In the genomic region with DNA sequence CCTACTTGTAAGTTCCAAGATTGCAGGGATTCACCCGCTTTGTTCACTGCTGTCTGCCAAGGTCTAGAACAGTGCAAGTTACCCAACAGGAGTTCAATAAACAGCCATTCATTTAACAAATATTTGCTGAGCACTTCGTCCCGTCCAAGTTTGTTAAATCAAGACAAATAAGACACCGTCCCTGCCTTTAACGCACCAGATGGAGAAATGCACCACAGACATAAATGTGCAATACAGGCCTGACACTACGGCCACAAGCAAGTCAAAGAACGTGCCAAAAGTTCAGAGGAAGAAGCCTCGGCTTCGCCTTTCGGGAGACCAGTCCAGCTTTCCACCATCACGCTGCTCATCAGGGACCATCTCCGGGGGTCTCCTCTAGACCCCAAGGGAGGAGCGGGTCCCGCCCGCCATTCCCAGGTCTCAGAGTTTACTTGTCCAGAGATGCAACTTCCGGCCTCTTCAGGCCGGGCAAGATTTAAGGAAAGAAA, we compare ENCODE assay signal across 2 cellular contexts.
TF ChIP-seq lines count a peak whose summit lies in the region.

No MANE protein-coding gene starts in this region.

TF ChIP-seq in SK-N-SH, 30 proteins besides CTCF, POLR2A, EP300 and RAD21 (continued from another document):
- TF ChIP-seq NRF1 (IDR thresholded peaks at IDR 0.05; ENCODE audit: low read depth, low read length) (no peak), TEAD4 (IDR thresholded peaks at IDR 0.05; ENCODE audit: borderline replicate concordance, insufficient read depth) (no peak), SIN3A (IDR thresholded peaks at IDR 0.05; ENCODE audit: borderline replicate concordance, low read depth, low read length) (no peak), JUND (IDR thresholded peaks at IDR 0.05) (no peak), EZH2phosphoT487 (IDR thresholded peaks at IDR 0.05; ENCODE audit: borderline replicate concordance, low read depth) (no peak), RXRA (IDR thresholded peaks at IDR 0.05; ENCODE audit: borderline replicate concordance, low read depth) (no peak), POLR2AphosphoS5 (IDR thresholded peaks at IDR 0.05; ENCODE audit: low read depth, low read length) (no peak), FOXJ3 (CRISPR knock-in tag; IDR thresholded peaks at IDR 0.05) (no peak), CHD2 (IDR thresholded peaks at IDR 0.05; ENCODE audit: low read length, partially characterized antibody) (no peak)
- TF ChIP-seq, protein P1, sequence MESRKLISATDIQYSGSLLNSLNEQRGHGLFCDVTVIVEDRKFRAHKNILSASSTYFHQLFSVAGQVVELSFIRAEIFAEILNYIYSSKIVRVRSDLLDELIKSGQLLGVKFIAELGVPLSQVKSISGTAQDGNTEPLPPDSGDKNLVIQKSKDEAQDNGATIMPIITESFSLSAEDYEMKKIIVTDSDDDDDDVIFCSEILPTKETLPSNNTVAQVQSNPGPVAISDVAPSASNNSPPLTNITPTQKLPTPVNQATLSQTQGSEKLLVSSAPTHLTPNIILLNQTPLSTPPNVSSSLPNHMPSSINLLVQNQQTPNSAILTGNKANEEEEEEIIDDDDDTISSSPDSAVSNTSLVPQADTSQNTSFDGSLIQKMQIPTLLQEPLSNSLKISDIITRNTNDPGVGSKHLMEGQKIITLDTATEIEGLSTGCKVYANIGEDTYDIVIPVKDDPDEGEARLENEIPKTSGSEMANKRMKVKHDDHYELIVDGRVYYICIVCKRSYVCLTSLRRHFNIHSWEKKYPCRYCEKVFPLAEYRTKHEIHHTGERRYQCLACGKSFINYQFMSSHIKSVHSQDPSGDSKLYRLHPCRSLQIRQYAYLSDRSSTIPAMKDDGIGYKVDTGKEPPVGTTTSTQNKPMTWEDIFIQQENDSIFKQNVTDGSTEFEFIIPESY (IDR thresholded peaks at IDR 0.05; ENCODE audit: borderline replicate concordance, low read depth): no peak
- TF ChIP-seq, protein P2, sequence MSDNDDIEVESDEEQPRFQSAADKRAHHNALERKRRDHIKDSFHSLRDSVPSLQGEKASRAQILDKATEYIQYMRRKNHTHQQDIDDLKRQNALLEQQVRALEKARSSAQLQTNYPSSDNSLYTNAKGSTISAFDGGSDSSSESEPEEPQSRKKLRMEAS (IDR thresholded peaks at IDR 0.05; ENCODE audit: low read depth): no peak

TF ChIP-seq in neural cell, 6 proteins besides CTCF, POLR2A, EP300 and RAD21:
- TF ChIP-seq, protein P3, sequence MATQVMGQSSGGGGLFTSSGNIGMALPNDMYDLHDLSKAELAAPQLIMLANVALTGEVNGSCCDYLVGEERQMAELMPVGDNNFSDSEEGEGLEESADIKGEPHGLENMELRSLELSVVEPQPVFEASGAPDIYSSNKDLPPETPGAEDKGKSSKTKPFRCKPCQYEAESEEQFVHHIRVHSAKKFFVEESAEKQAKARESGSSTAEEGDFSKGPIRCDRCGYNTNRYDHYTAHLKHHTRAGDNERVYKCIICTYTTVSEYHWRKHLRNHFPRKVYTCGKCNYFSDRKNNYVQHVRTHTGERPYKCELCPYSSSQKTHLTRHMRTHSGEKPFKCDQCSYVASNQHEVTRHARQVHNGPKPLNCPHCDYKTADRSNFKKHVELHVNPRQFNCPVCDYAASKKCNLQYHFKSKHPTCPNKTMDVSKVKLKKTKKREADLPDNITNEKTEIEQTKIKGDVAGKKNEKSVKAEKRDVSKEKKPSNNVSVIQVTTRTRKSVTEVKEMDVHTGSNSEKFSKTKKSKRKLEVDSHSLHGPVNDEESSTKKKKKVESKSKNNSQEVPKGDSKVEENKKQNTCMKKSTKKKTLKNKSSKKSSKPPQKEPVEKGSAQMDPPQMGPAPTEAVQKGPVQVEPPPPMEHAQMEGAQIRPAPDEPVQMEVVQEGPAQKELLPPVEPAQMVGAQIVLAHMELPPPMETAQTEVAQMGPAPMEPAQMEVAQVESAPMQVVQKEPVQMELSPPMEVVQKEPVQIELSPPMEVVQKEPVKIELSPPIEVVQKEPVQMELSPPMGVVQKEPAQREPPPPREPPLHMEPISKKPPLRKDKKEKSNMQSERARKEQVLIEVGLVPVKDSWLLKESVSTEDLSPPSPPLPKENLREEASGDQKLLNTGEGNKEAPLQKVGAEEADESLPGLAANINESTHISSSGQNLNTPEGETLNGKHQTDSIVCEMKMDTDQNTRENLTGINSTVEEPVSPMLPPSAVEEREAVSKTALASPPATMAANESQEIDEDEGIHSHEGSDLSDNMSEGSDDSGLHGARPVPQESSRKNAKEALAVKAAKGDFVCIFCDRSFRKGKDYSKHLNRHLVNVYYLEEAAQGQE (IDR thresholded peaks at IDR 0.05; ENCODE audit: borderline replicate concordance): no peak
- TF ChIP-seq SMC3 (conservative IDR thresholded peaks at IDR 0.05; ENCODE audit: poor library complexity): no peak
- no peak for TF ChIP-seq TAF1 (IDR thresholded peaks at IDR 0.05; ENCODE audit: low read depth)
- TF ChIP-seq POLR2AphosphoS5 (IDR thresholded peaks at IDR 0.05): no peak
- TF ChIP-seq MXI1 (conservative IDR thresholded peaks at IDR 0.05; ENCODE audit: poor library complexity, severe bottlenecking): no peak
- TF ChIP-seq EZH2 (IDR thresholded peaks at IDR 0.05; ENCODE audit: borderline replicate concordance, insufficient read depth, low read length, poor library complexity, severe bottlenecking): no peak
